18 cellular contexts compared by ENCODE assay signal in genomic region chr6:36347635-36348034, GRCh38. TPM values are rescaled to one million over a fixed set of nuclear protein-coding genes. Genes with fewer than 3 reads are reported as not detected.
"Had no signal": no experiment of that assay in that cellular context is flagged by ENCODE, and none has a peak within 500 bp of the region (broad histone marks: within the 10 kb centered on the region; RNA-seq: fewer than 3 reads in every experiment).

No MANE protein-coding gene starts in this region.

- H3K9me3 ChIP-seq: mucosa of descending colon, neutrophil, psoas muscle, sigmoid colon, transverse colon had no signal

- H3K27me3 ChIP-seq: neutrophil, sigmoid colon, transverse colon had no signal

- DNase-seq: activated CD4-positive, alpha-beta T cell treated with anti-CD3 and anti-CD28 coated beads, Interleukin-2, amount 50 U/mL, for 1 hour; activated effector memory CD4-positive, alpha-beta T cell treated with Interleukin-2 at 50 U/mL for 16 hours; activated T-cell treated with anti-CD3 and anti-CD28 coated beads, Interleukin-2, amount 50 U/mL, for 1 hour; cortex of kidney; effector memory CD4-positive, alpha-beta T cell; mammary epithelial cell; mucosa of descending colon; naive thymus-derived CD8-positive, alpha-beta T cell; psoas muscle; sigmoid colon; stimulated activated CD4-positive, alpha-beta T cell treated with anti-CD3 and anti-CD28 coated beads, Interleukin-12 subunit alpha, Interleukin-12 subunit beta, amount 100 ng/mL, for 4 hours; stimulated activated naive CD4-positive, alpha-beta T cell; substantia nigra; transverse colon had no signal

- ATAC-seq: mucosa of descending colon; naive thymus-derived CD8-positive, alpha-beta T cell; psoas muscle; SK-N-SH treated with all-trans-retinoic acid at 6 μM for 48 hours had no signal

- H3K27ac ChIP-seq: epithelial cell of prostate, neutrophil, psoas muscle, sigmoid colon, transverse colon had no signal

- H3K4me3 ChIP-seq: mucosa of descending colon, psoas muscle, sigmoid colon, transverse colon had no signal

- H3K4me1 ChIP-seq: psoas muscle, transverse colon had no signal

- H3K36me3 ChIP-seq: neutrophil, sigmoid colon, transverse colon had no signal

RNA-seq across cellular contexts. Expression of gene BNIP5, which starts 10.9 kb away (rescaled TPM):
- total RNA-seq: cardiac septum; mammary epithelial cell; naive thymus-derived CD8-positive, alpha-beta T cell; psoas muscle; sigmoid colon had no signal
- polyA plus RNA-seq: mammary epithelial cell; naive thymus-derived CD8-positive, alpha-beta T cell had no signal

RNA-seq across cellular contexts. Expression of gene ETV7, which starts 39.8 kb away (rescaled TPM):
- total RNA-seq: naive thymus-derived CD8-positive, alpha-beta T cell; psoas muscle had no signal
